27 cellular contexts compared by ENCODE assay signal in the genomic region with DNA sequence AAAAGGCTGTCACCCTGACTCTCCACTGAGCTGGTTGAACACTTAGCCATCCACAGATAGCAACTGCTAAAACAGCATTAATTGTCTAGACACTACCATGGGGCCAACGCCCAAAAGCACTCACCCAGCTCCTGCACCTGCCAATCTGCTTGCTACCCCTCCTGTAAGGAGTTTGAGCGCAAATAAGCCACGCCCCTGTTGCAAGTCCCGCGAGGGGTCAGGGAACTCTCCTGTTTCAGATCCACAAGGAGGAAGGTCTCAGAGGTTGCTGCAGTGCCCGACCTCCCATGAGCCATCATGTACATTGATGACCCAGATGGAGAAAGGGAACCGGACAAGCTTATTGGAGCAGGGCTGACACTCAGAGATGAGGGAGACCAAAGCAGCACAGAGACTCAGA.
DNase-seq lines count a peak whose midpoint lies in the region; ATAC-seq, FAIRE-seq and TF ChIP-seq lines count a peak whose summit lies in the region.
"Had no signal": no experiment of that assay in that cellular context is flagged by ENCODE, and none has a peak within 500 bp of the region (broad histone marks: within the 10 kb centered on the region; RNA-seq: fewer than 3 reads in every experiment).

No MANE protein-coding gene starts in this region.

- peaks cover 14% of the 10 kb centered on the region for H3K36me3 Mint-ChIP-seq in astrocyte (ENCODE audit: low read depth, unreplicated experiment)
- H3K36me3 Mint-ChIP-seq in neural crest cell (ENCODE audit: low read depth): peaks cover 29% of the 10 kb centered on the region

- H3K4me1 Mint-ChIP-seq in astrocyte (ENCODE audit: low read depth, unreplicated experiment) (peaks cover 27% of the 10 kb centered on the region), neural crest cell (peaks cover 31% of the 10 kb centered on the region)

- H3K4me2 ChIP-seq in astrocyte (ENCODE audit: low read length): no peak overlapping the region

- H3K27ac Mint-ChIP-seq in astrocyte (ENCODE audit: unreplicated experiment): peak overlapping the region; percentile 77
- peak overlapping the region; percentile 50 for H3K27ac Mint-ChIP-seq in neural crest cell (ENCODE audit: unreplicated experiment)
- H3K27ac Mint-ChIP-seq: HFFc6 had no signal

- H3K27me3 ChIP-seq in astrocyte (ENCODE audit: insufficient read depth, low read length) (no peaks in the 10 kb centered on the region), uterus (no peaks in the 10 kb centered on the region)
- H3K27me3 ChIP-seq: SJSA1 had no signal

- no peak for FAIRE-seq in astrocyte (lab: Jason Lieb, UNC)
- FAIRE-seq: A204.1, GM12878, RCC 7860 had no signal

- H3K27me3 Mint-ChIP-seq in astrocyte (ENCODE audit: low read depth, unreplicated experiment): no peaks in the 10 kb centered on the region
- peaks cover 4% of the 10 kb centered on the region for H3K27me3 Mint-ChIP-seq in neural crest cell (ENCODE audit: low read depth)

- H3K36me3 ChIP-seq in astrocyte (ENCODE audit: insufficient read depth, low read length) (no peaks in the 10 kb centered on the region), uterus (no peaks in the 10 kb centered on the region)

- H3K9ac ChIP-seq in astrocyte (ENCODE audit: low read length): no peak overlapping the region
- H3K9ac ChIP-seq: GM23248 had no signal

- peak; percentile 51 for DNase-seq in activated effector memory CD4-positive, alpha-beta T cell treated with anti-CD3 and anti-CD28 coated beads, Interleukin-2, amount 50 U/mL, for 16 hours
- DNase-seq in activated effector memory CD4-positive, alpha-beta T cell treated with Interleukin-2 at 50 U/mL for 16 hours: no peak
- DNase-seq in astrocyte (ENCODE audit: low read depth): no peak
- DNase-seq in neural crest cell (ENCODE audit: low read depth, low spot score): no peak
- peak in 1 of 2 donors; percentile 11 for DNase-seq in uterus
- no peak for DNase-seq in GM20000 (ENCODE audit: low spot score)
- DNase-seq: DMS 273 treated with DMSO at 0.1 percent for 48 hours, DMS79 treated with DMSO at 0.1 percent for 48 hours, GM23248, H9, HFFc6, KBM-7, MM.1S, NCI-H1092, NCI-H1436 treated with DMSO at 0.1 percent for 48 hours, NCI-H1930, NCI-H2171, NCI-H345, NCI-H524, OCI-M1 had no signal

- H3K4me3 ChIP-seq in astrocyte (ENCODE audit: insufficient read depth, low read depth, low read length): no peak overlapping the region
- H3K4me3 ChIP-seq in uterus: no peak overlapping the region
- H3K4me3 ChIP-seq: GM12878, GM23248, SJSA1 had no signal

- TF ChIP-seq CTCF in astrocyte (IDR thresholded peaks at IDR 0.05; ENCODE audit: insufficient read depth, low read depth, low read length) (no peak), neural crest cell (conservative IDR thresholded peaks at IDR 0.05) (no peak), uterus (IDR thresholded peaks at IDR 0.05) (no peak), GM20000 (IDR thresholded peaks at IDR 0.05; ENCODE audit: extremely low read depth, missing control alignments) (no peak)

- H3K4me1 ChIP-seq in astrocyte (ENCODE audit: insufficient read depth, low read length) (no peaks in the 10 kb centered on the region), uterus (peaks cover 0 to 26% of the 10 kb centered on the region in 2 donors)
- H3K4me1 ChIP-seq: SJSA1 had no signal

- no peak for TF ChIP-seq POLR2A in uterus (IDR thresholded peaks at IDR 0.05)

- peaks cover 79% of the 10 kb centered on the region for H3K79me2 ChIP-seq in astrocyte (ENCODE audit: insufficient read depth, low read length)

- no peak overlapping the region for H2AFZ ChIP-seq in astrocyte (ENCODE audit: low read depth, low read length)
- H2AFZ ChIP-seq: GM23248 had no signal

- H3K9me3 ChIP-seq in astrocyte (ENCODE audit: insufficient read depth, low read depth, low read length) (no peaks in the 10 kb centered on the region), uterus (no peaks in the 10 kb centered on the region)
- H3K9me3 ChIP-seq: SJSA1 had no signal

- no peak overlapping the region for H3K27ac ChIP-seq in astrocyte (ENCODE audit: low read depth, low read length)
- H3K27ac ChIP-seq in uterus: peak overlapping the region; percentile 38 to 78
- H3K27ac ChIP-seq: GM23248, SJSA1 had no signal

- peaks cover 84% of the 10 kb centered on the region for H4K20me1 ChIP-seq in astrocyte (ENCODE audit: insufficient read depth, low read length)

- no peak for ATAC-seq in HG03135 (IDR thresholded peaks at IDR 0.05; ENCODE audit: unreplicated experiment)
- ATAC-seq in HG02798 (IDR thresholded peaks at IDR 0.05; ENCODE audit: poor library complexity, unreplicated experiment): no peak
- ATAC-seq: GM12878, Right ventricle myocardium inferior had no signal

- no peak overlapping the region for H3K4me3 Mint-ChIP-seq in astrocyte (ENCODE audit: unreplicated experiment)
- H3K4me3 Mint-ChIP-seq in neural crest cell: no peak overlapping the region
- H3K4me3 Mint-ChIP-seq: H9, HFFc6 had no signal

- H3K9me3 Mint-ChIP-seq in astrocyte (ENCODE audit: unreplicated experiment) (no peaks in the 10 kb centered on the region), neural crest cell (no peaks in the 10 kb centered on the region)
- H3K9me3 Mint-ChIP-seq: HFFc6 had no signal

- intact Hi-C loops in uterus (cut with DNase I; ENCODE audit: low total_unique reads): no loop called here
